14 cellular contexts compared by ENCODE assay signal in genomic region chr17:70987867-70988340, GRCh38.
DNase-seq lines count a peak whose midpoint lies in the region; ATAC-seq and TF ChIP-seq lines count a peak whose summit lies in the region.
"Had no signal": no experiment of that assay in that cellular context is flagged by ENCODE, and none has a peak within 500 bp of the region (broad histone marks: within the 10 kb centered on the region; RNA-seq: fewer than 3 reads in every experiment).

No MANE protein-coding gene starts in this region.

- peaks cover 10% of the 10 kb centered on the region for H3K9me3 ChIP-seq in Caco-2

- H3K36me3 ChIP-seq in Caco-2 (ENCODE audit: control insufficient read depth, insufficient read depth, low read length) = no peaks in the 10 kb centered on the region
- H3K36me3 ChIP-seq: tibial artery had no signal

- H3K27me3 ChIP-seq in Caco-2 (replicated peaks; ENCODE audit: control insufficient read depth, insufficient read depth, low read length) = no peaks in the 10 kb centered on the region
- H3K27me3 ChIP-seq: tibial artery had no signal

- no peak overlapping the region for H3K4me3 ChIP-seq in Caco-2 (ENCODE audit: low read depth, low read length)
- H3K4me3 ChIP-seq: tibial artery had no signal

- H3K27me3 Mint-ChIP-seq in nephron progenitor cell (ENCODE audit: low read depth, poor library complexity) (peaks cover 2% of the 10 kb centered on the region), Caco-2 (ENCODE audit: insufficient read depth, unreplicated experiment) (no peaks in the 10 kb centered on the region)
- H3K27me3 Mint-ChIP-seq in activated naive CD8-positive, alpha-beta T cell treated with anti-CD3 and anti-CD28 coated beads for 36 hours = no peaks in the 10 kb centered on the region
- H3K27me3 Mint-ChIP-seq: activated naive CD8-positive, alpha-beta T cell treated with anti-CD3 and anti-CD28 coated beads, Interleukin-2, amount 50 U/mL, for 24 hours; dendritic cell treated with granulocyte-macrophage colony-stimulating factor and Interleukin-4, amounts not matched to agents 40 ng/mL and 50 ng/mL, for 4 days had no signal

- H3K36me3 Mint-ChIP-seq in nephron progenitor cell (ENCODE audit: low read depth) (peaks cover 13% of the 10 kb centered on the region), Caco-2 (ENCODE audit: insufficient read depth, unreplicated experiment) (no peaks in the 10 kb centered on the region)
- no peaks in the 10 kb centered on the region for H3K36me3 Mint-ChIP-seq in activated naive CD8-positive, alpha-beta T cell treated with anti-CD3 and anti-CD28 coated beads for 36 hours
- H3K36me3 Mint-ChIP-seq: CD8-positive, alpha-beta T cell had no signal

- H3K4me1 ChIP-seq in Caco-2 = no peaks in the 10 kb centered on the region
- H3K4me1 ChIP-seq: tibial artery had no signal

- no peak for TF ChIP-seq CTCF in nephron progenitor cell (IDR thresholded peaks at IDR 0.05)
- no peak for TF ChIP-seq CTCF in Caco-2 (IDR thresholded peaks at IDR 0.05; ENCODE audit: insufficient read depth in 1 of 2, low read depth in 1 of 2, low read length in 1 of 2, severe bottlenecking in 1 of 2, unreplicated experiment in 1 of 2)

- POLR2A ChIA-PET in Caco-2 (lab: Charles Lee) = no interaction called here

- intact Hi-C loops in Caco-2 (cut with micrococcal nuclease; ENCODE audit: unreplicated experiment) = no loop called here

- H3K4me1 Mint-ChIP-seq in nephron progenitor cell = peaks cover 10% of the 10 kb centered on the region
- no peaks in the 10 kb centered on the region for H3K4me1 Mint-ChIP-seq in activated naive CD8-positive, alpha-beta T cell treated with anti-CD3 and anti-CD28 coated beads for 36 hours
- no peaks in the 10 kb centered on the region for H3K4me1 Mint-ChIP-seq in Caco-2 (ENCODE audit: low read depth, unreplicated experiment)
- H3K4me1 Mint-ChIP-seq: activated naive CD8-positive, alpha-beta T cell treated with anti-CD3 and anti-CD28 coated beads, Interleukin-2, amount 50 U/mL, for 24 hours had no signal

- H3K9me3 Mint-ChIP-seq in nephron progenitor cell (peaks cover 48% of the 10 kb centered on the region), Caco-2 (ENCODE audit: unreplicated experiment) (peaks cover 36% of the 10 kb centered on the region)
- peaks cover 9% of the 10 kb centered on the region for H3K9me3 Mint-ChIP-seq in activated naive CD8-positive, alpha-beta T cell treated with anti-CD3 and anti-CD28 coated beads for 36 hours

- H3K27ac Mint-ChIP-seq in nephron progenitor cell = peak overlapping the region; percentile 28
- H3K27ac Mint-ChIP-seq in activated naive CD8-positive, alpha-beta T cell treated with anti-CD3 and anti-CD28 coated beads for 36 hours = no peak overlapping the region
- H3K27ac Mint-ChIP-seq in Caco-2 (ENCODE audit: unreplicated experiment) = no peak overlapping the region
- H3K27ac Mint-ChIP-seq: activated naive CD8-positive, alpha-beta T cell treated with anti-CD3 and anti-CD28 coated beads, Interleukin-2, amount 50 U/mL, for 24 hours; CD8-positive, alpha-beta T cell; dendritic cell treated with granulocyte-macrophage colony-stimulating factor and Interleukin-4, amounts not matched to agents 40 ng/mL and 50 ng/mL, for 4 days; nephron had no signal

- no TSS peak for BruUV-seq in Caco-2 (replicated peaks; lab: Mats Ljungman, UMichigan)

- ATAC-seq in GM19025 (IDR thresholded peaks at IDR 0.05; ENCODE audit: low read depth, unreplicated experiment) (peak; percentile 74), HG02759 (IDR thresholded peaks at IDR 0.05; ENCODE audit: unreplicated experiment) (peak; percentile 67)
- ATAC-seq: activated naive CD8-positive, alpha-beta T cell treated with anti-CD3 and anti-CD28 coated beads, Interleukin-2, amount 50 U/mL, for 24 hours; CD8-positive, alpha-beta T cell had no signal

- H3K4me3 Mint-ChIP-seq in nephron progenitor cell (no peak overlapping the region), Caco-2 (ENCODE audit: unreplicated experiment) (no peak overlapping the region)
- H3K4me3 Mint-ChIP-seq in activated naive CD8-positive, alpha-beta T cell treated with anti-CD3 and anti-CD28 coated beads for 36 hours = no peak overlapping the region
- H3K4me3 Mint-ChIP-seq: activated naive CD8-positive, alpha-beta T cell treated with anti-CD3 and anti-CD28 coated beads, Interleukin-2, amount 50 U/mL, for 24 hours; CD8-positive, alpha-beta T cell; dendritic cell treated with granulocyte-macrophage colony-stimulating factor and Interleukin-4, amounts not matched to agents 40 ng/mL and 50 ng/mL, for 4 days; nephron had no signal

- peak; percentile 33 for DNase-seq in NAMALWA (ENCODE audit: low spot score)
- no peak for DNase-seq in nephron progenitor cell
- no peak for DNase-seq in activated naive CD8-positive, alpha-beta T cell treated with anti-CD3 and anti-CD28 coated beads for 36 hours
- no peak for DNase-seq in activated CD4-positive, alpha-beta T cell treated with anti-CD3 and anti-CD28 coated beads for 48 hours
- no peak for DNase-seq in activated T-cell treated with anti-CD3 and anti-CD28 coated beads, Interleukin-2, amount 50 U/mL, for 48 hours
- no peak for DNase-seq in Caco-2
- DNase-seq: activated naive CD8-positive, alpha-beta T cell treated with anti-CD3 and anti-CD28 coated beads, Interleukin-2, amount 50 U/mL, for 24 hours; CD8-positive, alpha-beta T cell; NCI-H226; tibial artery had no signal

- CTCF ChIA-PET in Caco-2 (lab: Charles Lee) = no interaction called here
